ENCODE assay signal across 14 cellular contexts in genomic region chr2:134257965-134258683, GRCh38. TPM values are rescaled to one million over a fixed set of nuclear protein-coding genes. Genes with fewer than 3 reads are reported as not detected.
DNase-seq lines count a peak whose midpoint lies in the region; ATAC-seq and TF ChIP-seq lines count a peak whose summit lies in the region.
"Had no signal": no experiment of that assay in that cellular context is flagged by ENCODE, and none has a peak within 500 bp of the region (broad histone marks: within the 10 kb centered on the region; RNA-seq: fewer than 3 reads in every experiment).

No MANE protein-coding gene starts in this region.

- peaks cover 77% of the 10 kb centered on the region for H3K4me1 ChIP-seq in CD8-positive, alpha-beta memory T cell (ENCODE audit: insufficient read depth, low read length)
- H3K4me1 ChIP-seq in naive thymus-derived CD4-positive, alpha-beta T cell (ENCODE audit: control insufficient read depth in 2 of 2, insufficient read depth in 2 of 2, low read length in 2 of 2): peaks cover 33 to 81% of the 10 kb centered on the region in 2 donors
- peaks cover 27 to 56% (median 41%) of the 10 kb centered on the region in 4 donors for H3K4me1 ChIP-seq in upper lobe of left lung
- H3K4me1 ChIP-seq: uterus had no signal

- peaks cover 6% of the 10 kb centered on the region for H3K36me3 ChIP-seq in CD8-positive, alpha-beta memory T cell (ENCODE audit: insufficient read depth, low read length)
- H3K36me3 ChIP-seq in naive thymus-derived CD4-positive, alpha-beta T cell (ENCODE audit: control insufficient read depth in 2 of 3, insufficient read depth in 3 of 3, low read length in 3 of 3): no peaks in the 10 kb centered on the region
- H3K36me3 ChIP-seq in upper lobe of left lung: peaks cover 0 to 4% (median 2%) of the 10 kb centered on the region in 4 donors
- H3K36me3 ChIP-seq: sigmoid colon, uterus had no signal

- H3K27me3 Mint-ChIP-seq in CD8-positive, alpha-beta memory T cell: no peaks in the 10 kb centered on the region
- H3K27me3 Mint-ChIP-seq in activated CD8-positive, alpha-beta T cell treated with anti-CD3 and anti-CD28 coated beads, Interleukin-2, amount 10 ng/mL, durations not matched to agents 7 days and 5 days (ENCODE audit: low read depth): peaks cover 2% of the 10 kb centered on the region
- H3K27me3 Mint-ChIP-seq in naive thymus-derived CD4-positive, alpha-beta T cell: no peaks in the 10 kb centered on the region

- no peak overlapping the region for H3K27ac ChIP-seq in CD8-positive, alpha-beta memory T cell (ENCODE audit: low read depth, low read length)
- H3K27ac ChIP-seq in naive thymus-derived CD4-positive, alpha-beta T cell (ENCODE audit: low read depth, low read length): peak overlapping the region; percentile 27
- no peak overlapping the region for H3K27ac ChIP-seq in upper lobe of left lung
- H3K27ac ChIP-seq: sigmoid colon, uterus, WERI-Rb-1 had no signal

- no peak for TF ChIP-seq CTCF in upper lobe of left lung (IDR thresholded peaks at IDR 0.05)

- H3K9me3 ChIP-seq in CD8-positive, alpha-beta memory T cell (ENCODE audit: low read length): no peaks in the 10 kb centered on the region
- H3K9me3 ChIP-seq in naive thymus-derived CD4-positive, alpha-beta T cell (ENCODE audit: control insufficient read depth in 2 of 3, low read length in 3 of 3): no peaks in the 10 kb centered on the region
- H3K9me3 ChIP-seq in upper lobe of left lung: no peaks in the 10 kb centered on the region
- H3K9me3 ChIP-seq: sigmoid colon, uterus had no signal

- intact Hi-C loops in naive thymus-derived CD4-positive, alpha-beta T cell (cut with micrococcal nuclease): loop anchor here (1.0 to 10.0 kb wide), 9 partner anchors 13 to 1487 kb away; partner anchors contain the start of gene UBXN4 (in 1 of the 2)

- H3K27me3 ChIP-seq in CD8-positive, alpha-beta memory T cell (ENCODE audit: insufficient read depth, low read length, poor library complexity, severe bottlenecking): no peaks in the 10 kb centered on the region
- no peaks in the 10 kb centered on the region for H3K27me3 ChIP-seq in naive thymus-derived CD4-positive, alpha-beta T cell (ENCODE audit: control insufficient read depth in 2 of 2, insufficient read depth in 2 of 2, low read length in 2 of 2)
- no peaks in the 10 kb centered on the region for H3K27me3 ChIP-seq in upper lobe of left lung
- H3K27me3 ChIP-seq: sigmoid colon, uterus had no signal

- H3K4me3 ChIP-seq in CD8-positive, alpha-beta memory T cell (ENCODE audit: low read length): peak overlapping the region; percentile 6
- H3K4me3 ChIP-seq in naive thymus-derived CD4-positive, alpha-beta T cell (ENCODE audit: low read length): peak overlapping the region; percentile 6
- no peak overlapping the region for H3K4me3 ChIP-seq in upper lobe of left lung
- H3K4me3 ChIP-seq: sigmoid colon, uterus had no signal

- CTCF ChIA-PET in CD8-positive, alpha-beta memory T cell (lab: Charles Lee): interaction anchor here (1.6 kb wide), 1 partner anchor 18 kb away, joined by 5 read pairs; no protein-coding TSS in a partner anchor
- CTCF ChIA-PET in activated CD8-positive, alpha-beta T cell treated with anti-CD3 and anti-CD28 coated beads, Interleukin-2, amount 10 ng/mL, durations not matched to agents 7 days and 5 days (lab: Charles Lee): interaction anchor here (1.0 to 2.9 kb wide), 3 partner anchors 10 to 139 kb away, joined by 3 to 18 read pairs (median 9); no protein-coding TSS in a partner anchor
- CTCF ChIA-PET in naive thymus-derived CD4-positive, alpha-beta T cell (lab: Charles Lee): interaction anchor here (1.7 kb wide), 1 partner anchor 50 kb away, joined by 4 read pairs; no protein-coding TSS in a partner anchor

- TF ChIP-seq POLR2A in upper lobe of left lung (IDR thresholded peaks at IDR 0.05): no peak

- POLR2A ChIA-PET in CD8-positive, alpha-beta memory T cell (lab: Charles Lee): no interaction called here
- POLR2A ChIA-PET in activated CD8-positive, alpha-beta T cell treated with anti-CD3 and anti-CD28 coated beads, Interleukin-2, amount 10 ng/mL, durations not matched to agents 7 days and 5 days (lab: Charles Lee): no interaction called here
- POLR2A ChIA-PET in naive thymus-derived CD4-positive, alpha-beta T cell (lab: Charles Lee): interaction anchor here (1.0 kb wide), 1 partner anchor 23 kb away, joined by 3 read pairs; no protein-coding TSS in a partner anchor

- peaks cover 4 to 32% (median 13%) of the 10 kb centered on the region in 3 donors for H3K36me3 Mint-ChIP-seq in CD8-positive, alpha-beta memory T cell
- H3K36me3 Mint-ChIP-seq in activated CD8-positive, alpha-beta T cell treated with anti-CD3 and anti-CD28 coated beads, Interleukin-2, amount 10 ng/mL, durations not matched to agents 7 days and 5 days (ENCODE audit: low read depth): peaks cover 39% of the 10 kb centered on the region
- H3K36me3 Mint-ChIP-seq in naive thymus-derived CD4-positive, alpha-beta T cell: peaks cover 0 to 37% (median 14%) of the 10 kb centered on the region in 5 donors

- peak overlapping the region; percentile 6 to 91 (median 82) for H3K27ac Mint-ChIP-seq in CD8-positive, alpha-beta memory T cell
- peak overlapping the region; percentile 85 for H3K27ac Mint-ChIP-seq in activated CD8-positive, alpha-beta T cell treated with anti-CD3 and anti-CD28 coated beads, Interleukin-2, amount 10 ng/mL, durations not matched to agents 7 days and 5 days
- peak overlapping the region; percentile 77 to 94 (median 92) for H3K27ac Mint-ChIP-seq in naive thymus-derived CD4-positive, alpha-beta T cell

- no peak for DNase-seq in activated CD4-positive, CD25-positive, alpha-beta regulatory T cell (lab: John Stamatoyannopoulos, UW)
- no peak for DNase-seq in CD8-positive, alpha-beta memory T cell
- no peak for DNase-seq in activated CD8-positive, alpha-beta T cell treated with anti-CD3 and anti-CD28 coated beads, Interleukin-2, amount 10 ng/mL, durations not matched to agents 7 days and 5 days
- no peak for DNase-seq in naive thymus-derived CD4-positive, alpha-beta T cell
- DNase-seq in upper lobe of left lung (no peak), GOT3 (lab: John Stamatoyannopoulos, UW) (no peak)
- DNase-seq: COR-L47; sigmoid colon; stimulated activated CD4-positive, alpha-beta T cell treated with anti-CD3 and anti-CD28 coated beads, Interleukin-4, amount 100 ng/mL, for 1 hour; uterus; WERI-Rb-1 had no signal

- H3K9me3 Mint-ChIP-seq in CD8-positive, alpha-beta memory T cell: no peaks in the 10 kb centered on the region
- no peaks in the 10 kb centered on the region for H3K9me3 Mint-ChIP-seq in activated CD8-positive, alpha-beta T cell treated with anti-CD3 and anti-CD28 coated beads, Interleukin-2, amount 10 ng/mL, durations not matched to agents 7 days and 5 days (ENCODE audit: insufficient read depth)
- H3K9me3 Mint-ChIP-seq in naive thymus-derived CD4-positive, alpha-beta T cell: no peaks in the 10 kb centered on the region
- H3K9me3 Mint-ChIP-seq: activated T-cell treated with anti-CD3 and anti-CD28 coated beads, Interleukin-2, amount 50 U/mL, for 4 hours had no signal

- 86 to 91% methylated on average over 7 of the region's 7 CpGs for WGBS in upper lobe of left lung, 2 donors

- ATAC-seq in activated CD4-positive, CD25-positive, alpha-beta regulatory T cell treated with anti-CD3 and anti-CD28 coated beads, Interleukin-2, amount 50 U/mL, for 24 hours: peak; percentile 3 to 7
- ATAC-seq in activated CD8-positive, alpha-beta T cell treated with anti-CD3 and anti-CD28 coated beads, Interleukin-2, amount 10 ng/mL, durations not matched to agents 7 days and 5 days: peak; percentile 46
- ATAC-seq in naive thymus-derived CD4-positive, alpha-beta T cell: peak; percentile 54
- ATAC-seq in GM18517 (IDR thresholded peaks at IDR 0.05; ENCODE audit: unreplicated experiment) (no peak), upper lobe of left lung (ENCODE audit: low FRiP score in 2 of 2) (no peak)

- TF ChIP-seq EP300 in upper lobe of left lung (IDR thresholded peaks at IDR 0.05): no peak

- H3K4me1 Mint-ChIP-seq in CD8-positive, alpha-beta memory T cell: peaks cover 74 to 98% (median 94%) of the 10 kb centered on the region in 3 donors
- peaks cover 95% of the 10 kb centered on the region for H3K4me1 Mint-ChIP-seq in activated CD8-positive, alpha-beta T cell treated with anti-CD3 and anti-CD28 coated beads, Interleukin-2, amount 10 ng/mL, durations not matched to agents 7 days and 5 days (ENCODE audit: low read depth)
- H3K4me1 Mint-ChIP-seq in naive thymus-derived CD4-positive, alpha-beta T cell: peaks cover 59 to 99% (median 96%) of the 10 kb centered on the region in 7 donors

- peak overlapping the region in 6 of 7 donors; percentile 46 to 82 (median 68) for H3K4me3 Mint-ChIP-seq in CD8-positive, alpha-beta memory T cell
- H3K4me3 Mint-ChIP-seq in activated CD8-positive, alpha-beta T cell treated with anti-CD3 and anti-CD28 coated beads, Interleukin-2, amount 10 ng/mL, durations not matched to agents 7 days and 5 days: peak overlapping the region; percentile 12
- H3K4me3 Mint-ChIP-seq in naive thymus-derived CD4-positive, alpha-beta T cell: peak overlapping the region; percentile 46 to 85 (median 73)
- H3K4me3 Mint-ChIP-seq: activated T-cell treated with anti-CD3 and anti-CD28 coated beads, Interleukin-2, amount 50 U/mL, for 4 hours had no signal

RNA-seq across cellular contexts. Expression of gene MGAT5, which starts 4.3 kb away (rescaled TPM):
- total RNA-seq in CD8-positive, alpha-beta memory T cell: 10 to 100 TPM; 40.9 to 42.4 TPM
- 6.4 TPM for polyA plus RNA-seq in CD8-positive, alpha-beta memory T cell
- total RNA-seq in activated CD8-positive, alpha-beta T cell treated with anti-CD3 and anti-CD28 coated beads, Interleukin-2, amount 10 ng/mL, durations not matched to agents 7 days and 5 days: 10 to 100 TPM; 48.5 to 54.3 TPM
- total RNA-seq in naive thymus-derived CD4-positive, alpha-beta T cell: 10 to 100 TPM; 35.5 to 48.0 (median 40.3) TPM
- polyA plus RNA-seq in naive thymus-derived CD4-positive, alpha-beta T cell: 1 to 10 TPM; 5.3 to 8.5 TPM
- total RNA-seq in upper lobe of left lung: 10 to 100 TPM; 25.3 to 65.5 (median 41.3) TPM

Comparison
In these comparisons a context has a peak if more than half of its experiments do, and no peak if none do; other contexts are left out.
1. ATAC-seq: peak in activated CD4-positive, CD25-positive, alpha-beta regulatory T cell treated with anti-CD3 and anti-CD28 coated beads, Interleukin-2, amount 50 U/mL, for 24 hours (2 of 2), activated CD8-positive, alpha-beta T cell treated with anti-CD3 and anti-CD28 coated beads, Interleukin-2, amount 10 ng/mL, durations not matched to agents 7 days and 5 days (single experiment) and naive thymus-derived CD4-positive, alpha-beta T cell (single experiment); none in GM18517 (single experiment) and upper lobe of left lung (0 of 2).
2. H3K4me3 ChIP-seq: peak in CD8-positive, alpha-beta memory T cell (single experiment) and naive thymus-derived CD4-positive, alpha-beta T cell (single experiment); none in upper lobe of left lung (0 of 4).
3. H3K4me3 Mint-ChIP-seq: peak in every context shown above with its lines; median percentile 73 in naive thymus-derived CD4-positive, alpha-beta T cell; 68 in CD8-positive, alpha-beta memory T cell; 12 in activated CD8-positive, alpha-beta T cell treated with anti-CD3 and anti-CD28 coated beads, Interleukin-2, amount 10 ng/mL, durations not matched to agents 7 days and 5 days.
4. Peak in every context shown above with its lines, with median percentiles within 50 percentile points of each other: H3K27ac Mint-ChIP-seq.